Comparison of ENCODE assay signal across 8 cellular contexts in genomic region chr14:74571441-74571841, GRCh38.
DNase-seq lines count a peak whose midpoint lies in the region; ATAC-seq and TF ChIP-seq lines count a peak whose summit lies in the region.
"Had no signal": no experiment of that assay in that cellular context is flagged by ENCODE, and none has a peak within 500 bp of the region (broad histone marks: within the 10 kb centered on the region; RNA-seq: fewer than 3 reads in every experiment).

No MANE protein-coding gene starts in this region.

- peak overlapping the region in 1 of 5 donors; percentile 5 for H3K9ac ChIP-seq in subcutaneous abdominal adipose tissue (ENCODE audit: low read length in 5 of 5)

- peaks cover 16% of the 10 kb centered on the region for H3K4me1 ChIP-seq in HEK293 (ENCODE audit: control insufficient read depth, insufficient read depth, low read length)
- H3K4me1 ChIP-seq in subcutaneous abdominal adipose tissue (ENCODE audit: control insufficient read depth in 5 of 5, insufficient read depth in 5 of 5, low read length in 5 of 5), result peaks cover 15 to 90% (median 59%) of the 10 kb centered on the region in 5 donors

- H3K4me3 ChIP-seq in HEK293 (ENCODE audit: low read depth, low read length), result no peak overlapping the region
- peak overlapping the region in 1 of 5 donors; percentile 34 for H3K4me3 ChIP-seq in subcutaneous abdominal adipose tissue (ENCODE audit: low read depth in 1 of 5, low read length in 5 of 5)

- H3K27ac ChIP-seq in HEK293 (ENCODE audit: extremely low read depth, low read depth, low read length) (peak overlapping the region; percentile 78; the same call in 1 of the 2 replicates), layer of hippocampus (ENCODE audit: low read depth, low read length) (peak overlapping the region; percentile 44), subcutaneous abdominal adipose tissue (ENCODE audit: low read depth, low read length) (peak overlapping the region; percentile 79)

- peak; percentile 71 for DNase-seq in amniotic epithelial cell (ENCODE audit: low read depth)
- DNase-seq in NCI-H1048 (lab: John Stamatoyannopoulos, UW), result no peak
- DNase-seq in DMS53 treated with DMSO at 0.1 percent for 48 hours (lab: John Stamatoyannopoulos, UW; ENCODE audit: unreplicated experiment), result no peak
- DNase-seq: activated CD4-positive, alpha-beta T cell treated with anti-CD3 and anti-CD28 coated beads, Interleukin-2, amount 50 U/mL, for 1 hour had no signal

- POLR2A ChIA-PET in HEK293 (lab: Yijun Ruan, JAX), result no interaction called here

- CTCF ChIA-PET in HEK293 (lab: Yijun Ruan, JAX), result interaction anchor here (3.6 to 4.0 kb wide), 2 partner anchors 38 to 41 kb away, joined by 18 to 20 read pairs; partner anchors contain the start of gene LTBP2

- no peaks in the 10 kb centered on the region for H3K36me3 ChIP-seq in HEK293 (ENCODE audit: control insufficient read depth in 2 of 2, insufficient read depth in 1 of 2, low read length in 2 of 2)
- H3K36me3 ChIP-seq in subcutaneous abdominal adipose tissue (ENCODE audit: control insufficient read depth in 5 of 5, insufficient read depth in 5 of 5, low read length in 5 of 5), result peaks cover 0 to 4% (median 0%) of the 10 kb centered on the region in 5 donors

- no peak for ATAC-seq in HG02885 (IDR thresholded peaks at IDR 0.05; ENCODE audit: poor library complexity, unreplicated experiment)

- H3K9me3 ChIP-seq in HEK293 (ENCODE audit: control insufficient read depth, insufficient read depth, low read depth, low read length) (no peaks in the 10 kb centered on the region), subcutaneous abdominal adipose tissue (ENCODE audit: control insufficient read depth in 5 of 5, low read length in 5 of 5) (no peaks in the 10 kb centered on the region)

- no peak for TF ChIP-seq CTCF in HEK293 (tag by site-specific recombination; IDR thresholded peaks at IDR 0.05)

- H3K27me3 ChIP-seq in layer of hippocampus (ENCODE audit: control insufficient read depth, insufficient read depth, low read length) (no peaks in the 10 kb centered on the region), subcutaneous abdominal adipose tissue (ENCODE audit: control insufficient read depth in 5 of 5, insufficient read depth in 4 of 5, low read length in 5 of 5) (no peaks in the 10 kb centered on the region)

TF ChIP-seq in HEK293, 187 proteins besides CTCF, POLR2A, EP300 and RAD21:
- TF ChIP-seq SP3 (tag by site-specific recombination; IDR thresholded peaks at IDR 0.05) (no peak), ZNF24 (tag by site-specific recombination; IDR thresholded peaks at IDR 0.05) (no peak), PRDM1 (tag by site-specific recombination; IDR thresholded peaks at IDR 0.05) (no peak), ZNF274 (IDR thresholded peaks at IDR 0.05; ENCODE audit: low read length) (no peak), ZNF274 (tag by site-specific recombination; IDR thresholded peaks at IDR 0.05; ENCODE audit: borderline replicate concordance) (no peak), ZNF175 (tag by site-specific recombination; IDR thresholded peaks at IDR 0.05) (no peak), ZNF776 (tag by site-specific recombination; IDR thresholded peaks at IDR 0.05; ENCODE audit: borderline replicate concordance) (no peak)
